Comparison of ENCODE assay signal across 14 cellular contexts in the genomic region with DNA sequence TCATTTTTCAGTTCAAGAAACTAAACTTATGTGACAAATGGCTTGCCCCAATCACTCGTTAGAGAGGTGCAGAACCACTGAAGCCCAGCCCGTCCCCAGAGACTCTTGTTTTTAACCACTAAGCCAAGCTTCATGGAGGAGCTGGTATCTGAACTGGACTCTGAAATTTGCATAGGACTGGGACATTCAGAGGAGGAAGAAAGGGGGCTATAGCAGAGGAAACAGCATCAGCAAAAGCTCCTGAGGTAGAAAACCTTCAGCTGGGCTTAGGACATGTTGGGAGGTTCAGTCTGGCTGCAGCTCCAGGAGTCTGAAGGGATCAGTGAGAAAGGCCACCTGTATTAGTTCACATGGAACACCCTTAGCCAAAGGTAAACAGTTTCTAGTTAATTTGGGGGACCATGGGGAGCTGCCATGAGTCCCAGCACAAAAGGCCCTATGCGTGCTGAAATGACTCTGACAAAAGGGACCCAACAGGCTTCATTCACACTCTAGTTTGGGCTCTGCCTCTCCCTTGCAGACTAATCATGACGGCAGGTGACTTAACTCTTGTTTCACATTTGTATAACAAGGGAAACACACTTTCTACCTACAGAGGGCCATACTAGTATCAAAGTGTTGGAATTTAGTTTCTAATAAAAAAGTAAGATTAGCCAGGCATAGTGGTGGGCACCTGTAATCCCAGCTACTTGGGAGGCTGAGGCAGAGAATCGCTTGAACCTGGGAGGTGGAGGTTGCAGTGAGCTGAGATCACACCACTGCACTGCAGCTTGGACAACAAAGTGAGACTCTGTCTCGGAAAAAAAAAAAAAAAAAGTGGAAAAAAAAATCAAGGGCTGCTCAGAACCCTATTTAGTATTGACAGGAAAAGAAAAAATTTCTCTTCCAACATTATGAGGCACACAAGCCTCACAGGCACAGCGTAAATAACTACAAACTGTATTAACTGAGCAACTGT. TPM values are rescaled to one million over a fixed set of nuclear protein-coding genes. Genes with fewer than 3 reads are reported as not detected.
A peak's percentile ranks its signal among the peaks of the same experiment; 100 is the strongest.
DNase-seq lines count a peak whose midpoint lies in the region; ATAC-seq and TF ChIP-seq lines count a peak whose summit lies in the region.
"Had no signal": no experiment of that assay in that cellular context is flagged by ENCODE, and none has a peak within 500 bp of the region (broad histone marks: within the 10 kb centered on the region; RNA-seq: fewer than 3 reads in every experiment).

No MANE protein-coding gene starts in this region.

- H3K27me3 ChIP-seq in GM06990 (replicated peaks; ENCODE audit: control insufficient read depth, insufficient read depth, low read length), result no peaks in the 10 kb centered on the region

- H3K36me3 ChIP-seq in GM06990 (ENCODE audit: control insufficient read depth, insufficient read depth, low read length), result no peaks in the 10 kb centered on the region

- peak; percentile 66 for DNase-seq in GM06990 (ENCODE audit: extremely low read depth, insufficient read length)
- peak; percentile 85 for DNase-seq in NAMALWA (ENCODE audit: low spot score)
- no peak for DNase-seq in inferior parietal cortex (ENCODE audit: extremely low spot score)
- DNase-seq in left lobe of liver (ENCODE audit: low spot score), result no peak
- DNase-seq in NCI-H82 treated with DMSO at 0.1 percent for 48 hours (lab: John Stamatoyannopoulos, UW; ENCODE audit: unreplicated experiment), result no peak
- DNase-seq in SIG-M5 treated with dmso at 0.1 percent for 504 hours (lab: John Stamatoyannopoulos, UW; ENCODE audit: unreplicated experiment), result no peak
- DNase-seq: activated gamma-delta T cell treated with Interleukin-2 at 50 U/mL for 16 hours, dermis blood vessel endothelial cell, HFFc6, MV-4-11 had no signal

- ATAC-seq in GM19452 (IDR thresholded peaks at IDR 0.05; ENCODE audit: unreplicated experiment), result peak; percentile 81
- ATAC-seq in HG02885 (IDR thresholded peaks at IDR 0.05; ENCODE audit: poor library complexity, unreplicated experiment), result peak; percentile 79
- no peak for ATAC-seq in left lobe of liver
- ATAC-seq: A549, sciatic nerve had no signal

- peak overlapping the region; percentile 49 for H3K4me3 ChIP-seq in GM06990 (replicated peaks; ENCODE audit: low read depth, low read length)
- H3K4me3 ChIP-seq: A549 had no signal

- TF ChIP-seq CTCF in GM06990 (IDR thresholded peaks at IDR 0.05; ENCODE audit: insufficient read depth, low read length, poor library complexity, severe bottlenecking), result no peak

RNA-seq across cellular contexts. Expression of a gene that starts 10.2 kb away (rescaled TPM):
- total RNA-seq in left lobe of liver, result 3.4 TPM

RNA-seq across cellular contexts. Expression of a gene that starts 26.5 kb away (rescaled TPM):
- total RNA-seq in left lobe of liver, result 35.4 TPM

Comparison
In these comparisons a context has a peak if more than half of its experiments do, and no peak if none do; other contexts are left out.
1. DNase-seq: peak in GM06990 (single experiment) and NAMALWA (single experiment); none in inferior parietal cortex (single experiment), left lobe of liver (single experiment), NCI-H82 treated with DMSO at 0.1 percent for 48 hours (single experiment) and SIG-M5 treated with dmso at 0.1 percent for 504 hours (single experiment).